Comparison of ENCODE assay signal across 1 cellular context in genomic region chr3:45064512-45065372, GRCh38.
TF ChIP-seq lines count a peak whose summit lies in the region.

No MANE protein-coding gene starts in this region.

TF ChIP-seq in K562, 482 proteins besides CTCF, POLR2A, EP300 and RAD21 (continued from another document and continues in another):
- TF ChIP-seq REST (CRISPR knock-in tag; IDR thresholded peaks at IDR 0.05; ENCODE audit: low read depth) = peak; percentile 99
- peak; percentile 100 for TF ChIP-seq HOXB6 (CRISPR knock-in tag; IDR thresholded peaks at IDR 0.05; ENCODE audit: borderline replicate concordance)
- peak; percentile 94; the same call in 1 of the 2 replicates for TF ChIP-seq ESRRA (IDR thresholded peaks at IDR 0.05; ENCODE audit: borderline replicate concordance, low read depth)
- TF ChIP-seq ZNF407 (IDR thresholded peaks at IDR 0.05; ENCODE audit: low read depth) = no peak
- peak; percentile 99 for TF ChIP-seq GABPB2 (CRISPR knock-in tag; conservative IDR thresholded peaks at IDR 0.05)
- peak; percentile 81 for TF ChIP-seq MTA2 (IDR thresholded peaks at IDR 0.05; ENCODE audit: low read depth)
- TF ChIP-seq ELF4 (CRISPR knock-in tag; IDR thresholded peaks at IDR 0.05) = peak; percentile 100
- TF ChIP-seq SMAD3 (CRISPR knock-in tag; conservative IDR thresholded peaks at IDR 0.05) = peak; percentile 100
- no peak for TF ChIP-seq RBM14 (IDR thresholded peaks at IDR 0.05; ENCODE audit: borderline replicate concordance, insufficient read depth, low read depth, low read length)
- no peak for TF ChIP-seq E2F1 (CRISPR knock-in tag; IDR thresholded peaks at IDR 0.05)
- TF ChIP-seq ZNF551 (CRISPR knock-in tag; IDR thresholded peaks at IDR 0.05) = peak; percentile 99
- no peak for TF ChIP-seq BHLHE40 (IDR thresholded peaks at IDR 0.05; ENCODE audit: low read length)
- TF ChIP-seq RCOR1 (IDR thresholded peaks at IDR 0.05; ENCODE audit: borderline replicate concordance in 1 of 2, low read depth in 2 of 2, low read length in 2 of 2) = peak; percentile 7 to 65; a peak in 2 of 4 replicates
- peak; percentile 100 for TF ChIP-seq CXXC5 (CRISPR knock-in tag; IDR thresholded peaks at IDR 0.05)
- TF ChIP-seq SMAD4 (CRISPR knock-in tag; conservative IDR thresholded peaks at IDR 0.05) = peak; percentile 100
- no peak for TF ChIP-seq CREBBP (IDR thresholded peaks at IDR 0.05; ENCODE audit: low read depth, low read length)
- TF ChIP-seq SREBF1 (IDR thresholded peaks at IDR 0.05; ENCODE audit: borderline replicate concordance, low read depth, low read length) = no peak
- peak; percentile 53; the same call in 1 of the 2 replicates for TF ChIP-seq NKRF (IDR thresholded peaks at IDR 0.05; ENCODE audit: borderline replicate concordance)
- no peak for TF ChIP-seq NR1H2 (CRISPR knock-in tag; IDR thresholded peaks at IDR 0.05)
- peak; percentile 100 for TF ChIP-seq BCL6 (CRISPR knock-in tag; IDR thresholded peaks at IDR 0.05)
- peak; percentile 100 for TF ChIP-seq PTTG1 (tag; IDR thresholded peaks at IDR 0.05; ENCODE audit: low read depth)
- no peak for TF ChIP-seq CBX1 (IDR thresholded peaks at IDR 0.05; ENCODE audit: low read depth)
- TF ChIP-seq HMGN3 (IDR thresholded peaks at IDR 0.05; ENCODE audit: borderline replicate concordance, extremely low read depth, insufficient read length, low read depth, low read length) = peak; percentile 27
- peak; percentile 100 for TF ChIP-seq ETV1 (tag; conservative IDR thresholded peaks at IDR 0.05; ENCODE audit: low read depth)
- no peak; the same call in 1 of the 2 replicates for TF ChIP-seq KHSRP (IDR thresholded peaks at IDR 0.05)
- TF ChIP-seq USF2 (CRISPR knock-in tag; IDR thresholded peaks at IDR 0.05) = no peak
- no peak for TF ChIP-seq MAX (CRISPR knock-in tag; IDR thresholded peaks at IDR 0.05)
- peak; percentile 100 for TF ChIP-seq PPARD (CRISPR knock-in tag; IDR thresholded peaks at IDR 0.05)
- TF ChIP-seq POLR2AphosphoS2 (IDR thresholded peaks at IDR 0.05; ENCODE audit: low read length) = no peak
- peak; percentile 100 for TF ChIP-seq ZNF165 (CRISPR knock-in tag; IDR thresholded peaks at IDR 0.05; ENCODE audit: borderline replicate concordance)
- TF ChIP-seq FOS (IDR thresholded peaks at IDR 0.05; ENCODE audit: extremely low read depth, insufficient read length) = no peak
- peak; percentile 100 for TF ChIP-seq PYGO2 (tag; IDR thresholded peaks at IDR 0.05)
- TF ChIP-seq ZNF24 (IDR thresholded peaks at IDR 0.05) = peak; percentile 22; the same call in 1 of the 2 replicates
- TF ChIP-seq ELK3 (CRISPR knock-in tag; IDR thresholded peaks at IDR 0.05) = peak; percentile 100
- peak; percentile 100 for TF ChIP-seq ZNF324 (CRISPR knock-in tag; IDR thresholded peaks at IDR 0.05)
- no peak for TF ChIP-seq ZNF431 (CRISPR knock-in tag; IDR thresholded peaks at IDR 0.05)
- no peak for TF ChIP-seq ZNF511 (CRISPR knock-in tag; IDR thresholded peaks at IDR 0.05)
- peak in 2 of 3 experiments; percentile 43 to 85 for TF ChIP-seq YY1 (IDR thresholded peaks at IDR 0.05; ENCODE audit: borderline replicate concordance in 1 of 3, control insufficient read depth in 1 of 3, extremely low read depth in 1 of 3, insufficient read depth in 3 of 3, insufficient read length in 1 of 3, insufficient replicate concordance in 2 of 3, low read depth in 1 of 3, low read length in 2 of 3)
- no peak for TF ChIP-seq KDM1A (IDR thresholded peaks at IDR 0.05)
- TF ChIP-seq CEBPZ (IDR thresholded peaks at IDR 0.05; ENCODE audit: borderline replicate concordance, low read depth, low read length) = no peak
- no peak for TF ChIP-seq ZFP36 (IDR thresholded peaks at IDR 0.05; ENCODE audit: low read depth, low read length, partially characterized antibody)
